35 cellular contexts compared by ENCODE assay signal in genomic region chr13:47546963-47547345, GRCh38.
"Had no signal": no experiment of that assay in that cellular context is flagged by ENCODE, and none has a peak within 500 bp of the region (broad histone marks: within the 10 kb centered on the region; RNA-seq: fewer than 3 reads in every experiment).

No MANE protein-coding gene starts in this region.

- H3K27me3 Mint-ChIP-seq: memory B cell; natural killer cell treated with Interleukin-12 subunit alpha and Interleukin-12 subunit beta and Interleukin-15 and Interleukin-18, amount 100 ng/mL, for 72 hours had no signal

- H3K27ac ChIP-seq: colonic mucosa, esophagus muscularis mucosa, ovary, psoas muscle, right lobe of liver, thyroid gland, vagina had no signal

- H3K27me3 ChIP-seq: colonic mucosa, esophagus muscularis mucosa, heart right ventricle, ovary, right lobe of liver, stomach, thyroid gland, vagina had no signal

- FAIRE-seq: endothelial cell of umbilical vein, small intestine had no signal

- H3K36me3 ChIP-seq: colonic mucosa, esophagus muscularis mucosa, heart right ventricle, ovary, right lobe of liver, stomach, thyroid gland, vagina had no signal

- DNase-seq: effector CD8-positive, alpha-beta T cell; endodermal cell; foreskin melanocyte; glutamatergic neuron; hypothalamus; immature natural killer cell; islet precursor cell; kidney glomerular epithelial cell; left colon; mucosa of descending colon; naive B cell; occipital lobe; ovary; posterior cingulate gyrus; psoas muscle; right lobe of liver; small intestine; stimulated activated CD4-positive, alpha-beta T cell treated with anti-CD3 and anti-CD28 coated beads, Interleukin-12 subunit alpha, Interleukin-12 subunit beta, amount 100 ng/mL, for 4 hours; stimulated activated CD4-positive, alpha-beta T cell treated with anti-CD3 and anti-CD28 coated beads, Interleukin-2, amount 100 ng/mL, for 24 hours; stimulated activated CD4-positive, alpha-beta T cell treated with anti-CD3 and anti-CD28 coated beads, Interleukin-4, amount 100 ng/mL, for 24 hours; stimulated activated naive CD4-positive, alpha-beta T cell treated with Interleukin-2 at 50 U/mL for 16 hours; stomach; thyroid gland; trophoblast cell had no signal

- H3K9me3 ChIP-seq: colonic mucosa, esophagus muscularis mucosa, heart right ventricle, ovary, psoas muscle, right lobe of liver, stomach, thyroid gland, vagina had no signal

- H3K4me3 ChIP-seq: colonic mucosa, esophagus muscularis mucosa, heart right ventricle, lung, mucosa of descending colon, ovary, psoas muscle, right lobe of liver, stomach, thyroid gland, vagina had no signal

- ATAC-seq: left colon had no signal

- H3K9me3 Mint-ChIP-seq: dendritic cell treated with granulocyte-macrophage colony-stimulating factor and Interleukin-4, amounts not matched to agents 40 ng/mL and 50 ng/mL, for 4 days; endodermal cell; memory B cell; mesothelial cell of epicardium; naive B cell had no signal

- H3K36me3 Mint-ChIP-seq: immature natural killer cell; memory B cell; mesothelial cell of epicardium; naive B cell; natural killer cell treated with Interleukin-12 subunit alpha and Interleukin-12 subunit beta and Interleukin-15 and Interleukin-18, amount 100 ng/mL, for 72 hours; stimulated activated effector memory CD8-positive, alpha-beta T cell treated with anti-CD3 and anti-CD28 coated beads, Interleukin-12 subunit alpha, Interleukin-12 subunit beta, amount 100 ng/mL, for 72 hours had no signal

- H3K4me1 Mint-ChIP-seq: immature natural killer cell; memory B cell; naive B cell; stimulated activated effector memory CD8-positive, alpha-beta T cell treated with anti-CD3 and anti-CD28 coated beads, Interleukin-12 subunit alpha, Interleukin-12 subunit beta, amount 100 ng/mL, for 72 hours had no signal

- H3K27ac Mint-ChIP-seq: dendritic cell treated with granulocyte-macrophage colony-stimulating factor and Interleukin-4, amounts not matched to agents 40 ng/mL and 50 ng/mL, for 4 days; immature natural killer cell; memory B cell; mesothelial cell of epicardium; natural killer cell treated with Interleukin-12 subunit alpha and Interleukin-12 subunit beta and Interleukin-15 and Interleukin-18, amount 100 ng/mL, for 72 hours; stimulated activated effector memory CD8-positive, alpha-beta T cell treated with anti-CD3 and anti-CD28 coated beads, Interleukin-12 subunit alpha, Interleukin-12 subunit beta, amount 100 ng/mL, for 72 hours had no signal

- H3K4me1 ChIP-seq: colonic mucosa, psoas muscle, thyroid gland had no signal

- H3K4me3 Mint-ChIP-seq: dendritic cell treated with granulocyte-macrophage colony-stimulating factor and Interleukin-4, amounts not matched to agents 40 ng/mL and 50 ng/mL, for 4 days; endodermal cell; immature natural killer cell; memory B cell; mesothelial cell of epicardium; naive B cell; natural killer cell treated with Interleukin-12 subunit alpha and Interleukin-12 subunit beta and Interleukin-15 and Interleukin-18, amount 100 ng/mL, for 72 hours; stimulated activated effector memory CD8-positive, alpha-beta T cell treated with anti-CD3 and anti-CD28 coated beads, Interleukin-12 subunit alpha, Interleukin-12 subunit beta, amount 100 ng/mL, for 72 hours had no signal
